13 cellular contexts compared by ENCODE assay signal in genomic region chr4:165761968-165762367, GRCh38.
"Had no signal": no experiment of that assay in that cellular context is flagged by ENCODE, and none has a peak within 500 bp of the region (broad histone marks: within the 10 kb centered on the region; RNA-seq: fewer than 3 reads in every experiment).

No MANE protein-coding gene starts in this region.

- H3K9me3 Mint-ChIP-seq: activated CD4-positive, alpha-beta T cell treated with anti-CD3 and anti-CD28 coated beads, Interleukin-2, amount 10 ng/mL, durations not matched to agents 7 days and 5 days; memory B cell; nephron progenitor cell; T-helper 2 cell treated with Interferon-gamma antibody and Interleukin-4, amounts not matched to agents 5 μg/mL and 100 μg/mL, for 36 hours had no signal

- H3K27ac Mint-ChIP-seq: activated CD4-positive, alpha-beta T cell treated with anti-CD3 and anti-CD28 coated beads, Interleukin-2, amount 10 ng/mL, durations not matched to agents 7 days and 5 days; activated naive CD8-positive, alpha-beta T cell treated with anti-CD3 and anti-CD28 coated beads for 36 hours; memory B cell; nephron progenitor cell; T-helper 2 cell treated with Interferon-gamma antibody and Interleukin-4, amounts not matched to agents 5 μg/mL and 100 μg/mL, for 36 hours had no signal

- H3K27ac ChIP-seq: prostate gland, right lobe of liver, transverse colon had no signal

- H3K4me1 ChIP-seq: prostate gland, right lobe of liver, transverse colon had no signal

- H3K27me3 ChIP-seq: right lobe of liver, transverse colon had no signal

- H3K36me3 ChIP-seq: prostate gland, right lobe of liver, transverse colon had no signal

- H3K4me1 Mint-ChIP-seq: activated CD4-positive, alpha-beta T cell treated with anti-CD3 and anti-CD28 coated beads, Interleukin-2, amount 10 ng/mL, durations not matched to agents 7 days and 5 days; activated naive CD8-positive, alpha-beta T cell treated with anti-CD3 and anti-CD28 coated beads for 36 hours; memory B cell; nephron progenitor cell had no signal

- ATAC-seq: left ventricle myocardium superior; right lobe of liver; stimulated activated naive CD8-positive, alpha-beta T cell treated with anti-CD3 and anti-CD28 coated beads, Interleukin-15, Interleukin-2, amounts not matched to agents 100 U/mL and 50 U/mL, for 24 hours had no signal

- H3K4me3 ChIP-seq: prostate gland, right lobe of liver, transverse colon had no signal

- H3K4me3 Mint-ChIP-seq: activated CD4-positive, alpha-beta T cell treated with anti-CD3 and anti-CD28 coated beads, Interleukin-2, amount 10 ng/mL, durations not matched to agents 7 days and 5 days; activated naive CD8-positive, alpha-beta T cell treated with anti-CD3 and anti-CD28 coated beads for 36 hours; memory B cell; nephron progenitor cell; T-helper 2 cell treated with Interferon-gamma antibody and Interleukin-4, amounts not matched to agents 5 μg/mL and 100 μg/mL, for 36 hours had no signal

- H3K9me3 ChIP-seq: prostate gland, right lobe of liver, transverse colon had no signal

- DNase-seq: activated CD4-positive, alpha-beta T cell treated with anti-CD3 and anti-CD28 coated beads, Interleukin-2, amount 10 ng/mL, durations not matched to agents 7 days and 5 days; activated naive CD8-positive, alpha-beta T cell treated with anti-CD3 and anti-CD28 coated beads for 36 hours; amygdala; cerebellar nuclear complex; effector CD8-positive, alpha-beta T cell; left ventricle myocardium superior; nephron progenitor cell; right lobe of liver; stimulated activated naive CD8-positive, alpha-beta T cell treated with anti-CD3 and anti-CD28 coated beads, Interleukin-15, Interleukin-2, amounts not matched to agents 100 U/mL and 50 U/mL, for 24 hours; transverse colon had no signal

- H3K27me3 Mint-ChIP-seq: activated CD4-positive, alpha-beta T cell treated with anti-CD3 and anti-CD28 coated beads, Interleukin-2, amount 10 ng/mL, durations not matched to agents 7 days and 5 days; activated naive CD8-positive, alpha-beta T cell treated with anti-CD3 and anti-CD28 coated beads for 36 hours; memory B cell had no signal

- H3K36me3 Mint-ChIP-seq: activated naive CD8-positive, alpha-beta T cell treated with anti-CD3 and anti-CD28 coated beads for 36 hours; memory B cell had no signal
